Comparison of ENCODE assay signal across 9 cellular contexts in the genomic region with DNA sequence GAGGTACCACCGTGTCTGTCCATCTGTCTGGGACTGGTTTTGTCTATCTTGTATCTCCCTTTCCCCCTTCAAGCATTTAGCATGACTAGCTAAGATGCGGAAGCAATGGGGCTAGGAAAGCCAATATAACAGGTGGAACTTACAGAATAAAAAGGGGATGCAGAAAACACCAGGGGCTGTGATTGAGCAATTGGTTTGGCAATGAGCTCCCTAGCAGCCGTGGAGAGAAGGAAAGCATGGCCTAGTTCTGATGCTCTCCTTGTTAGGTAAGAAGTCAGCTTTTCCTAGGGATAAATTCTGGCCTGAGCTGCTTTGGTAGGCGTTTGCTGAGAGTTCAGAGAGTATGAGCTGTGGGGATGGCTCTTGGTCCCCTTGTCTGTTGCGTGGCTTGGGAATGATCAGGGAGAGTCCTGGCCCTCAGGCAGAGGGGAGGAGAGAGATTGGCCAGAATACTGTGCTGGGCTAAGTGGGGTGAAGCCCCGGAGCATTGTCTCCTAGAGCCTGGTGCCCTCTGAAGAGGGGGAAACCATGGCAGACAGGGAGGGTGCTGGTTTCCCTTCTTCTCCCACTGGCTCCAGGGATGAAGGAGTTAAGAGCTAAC. TPM values are rescaled to one million over a fixed set of nuclear protein-coding genes. Genes with fewer than 3 reads are reported as not detected.
DNase-seq lines count a peak whose midpoint lies in the region; TF ChIP-seq lines count a peak whose summit lies in the region.
"Had no signal": no experiment of that assay in that cellular context is flagged by ENCODE, and none has a peak within 500 bp of the region (broad histone marks: within the 10 kb centered on the region; RNA-seq: fewer than 3 reads in every experiment).

No MANE protein-coding gene starts in this region.

- no peaks in the 10 kb centered on the region for H3K9me3 ChIP-seq in PC-9 (ENCODE audit: insufficient read depth, low read depth)
- no peaks in the 10 kb centered on the region for H3K9me3 ChIP-seq in sigmoid colon

- POLR2A ChIA-PET in PC-9 (lab: Charles Lee; ENCODE audit: unreplicated experiment) = interaction anchor here (0.7 kb wide), 1 partner anchor 30 kb away, joined by 3 read pairs; no protein-coding TSS in a partner anchor

- 56 to 67% methylated on average over 6 of the region's 6 CpGs for WGBS in sigmoid colon, 2 donors

- peak overlapping the region; percentile 56 for H3K4me3 ChIP-seq in GM12864 (ENCODE audit: low read depth, low read length)
- H3K4me3 ChIP-seq in PC-9 = peak overlapping the region; percentile 65; the same call in 1 of the 2 replicates
- peak overlapping the region; percentile 65 for H3K4me3 ChIP-seq in epithelial cell of proximal tubule (ENCODE audit: low read depth, low read length)
- peak overlapping the region; percentile 43 to 75 (median 59) for H3K4me3 ChIP-seq in sigmoid colon

- peak overlapping the region; percentile 92 for H3K4me2 ChIP-seq in PC-9

- CTCF ChIA-PET in PC-9 (lab: Charles Lee) = interaction anchor here (0.6 to 2.3 kb wide), 3 partner anchors 15 to 414 kb away, joined by 5 to 48 read pairs (median 10); no protein-coding TSS in a partner anchor

- H3K27ac ChIP-seq in PC-9 = no peak overlapping the region
- peak overlapping the region; percentile 79 to 85 (median 82) for H3K27ac ChIP-seq in sigmoid colon

- intact Hi-C loops in PC-9 (cut with micrococcal nuclease; ENCODE audit: unreplicated experiment) = no loop called here
- intact Hi-C loops in sigmoid colon (cut with DNase I) = loop anchor here (2.0 to 5.0 kb wide), 2 partner anchors 34 to 114 kb away; no protein-coding TSS in a partner anchor

- H3K4me1 ChIP-seq in PC-9 (replicated peaks; ENCODE audit: insufficient read depth) = peaks cover 23% of the 10 kb centered on the region
- peaks cover 0 to 65% (median 56%) of the 10 kb centered on the region in 4 donors for H3K4me1 ChIP-seq in sigmoid colon

- in situ Hi-C loops in G401 (cut with HindIII; ENCODE audit: low sequenced_read_pairs) = no loop called here

- H3K9me2 ChIP-seq in PC-9 (ENCODE audit: insufficient read depth) = no peaks in the 10 kb centered on the region

- no TSS peak for BruUV-seq in PC-9 (replicated peaks; lab: Mats Ljungman, UMichigan)

- no peak for TF ChIP-seq EP300 in sigmoid colon (IDR thresholded peaks at IDR 0.05)

- H3K36me3 ChIP-seq in PC-9 (ENCODE audit: low read depth) = 0 out of 2 replicates have a peak, but pooled peaks cover 7% of the 10 kb centered on the region
- H3K36me3 ChIP-seq in sigmoid colon = peaks cover 33 to 52% (median 42%) of the 10 kb centered on the region in 4 donors

- H4K20me1 ChIP-seq in PC-9 (ENCODE audit: insufficient read depth) = peaks cover 43% of the 10 kb centered on the region

- H2AFZ ChIP-seq in PC-9 = no peak overlapping the region

- H3K79me2 ChIP-seq in PC-9 (ENCODE audit: low read depth) = peaks cover 53% of the 10 kb centered on the region

- H3F3A ChIP-seq in PC-9 (ENCODE audit: insufficient read depth, low read depth) = peaks cover 13% of the 10 kb centered on the region; the same call in 1 of the 2 replicates

- TF ChIP-seq CTCF in GM12864 (IDR thresholded peaks at IDR 0.05; ENCODE audit: low read depth, low read length, missing control alignments) (no peak), PC-9 (conservative IDR thresholded peaks at IDR 0.05) (no peak), epithelial cell of proximal tubule (conservative IDR thresholded peaks at IDR 0.05; ENCODE audit: low read depth, low read length) (no peak), sigmoid colon (IDR thresholded peaks at IDR 0.05) (no peak)

- TF ChIP-seq POLR2A in sigmoid colon (IDR thresholded peaks at IDR 0.05) = no peak

- H3K27me3 ChIP-seq in PC-9 (ENCODE audit: insufficient read depth, low read depth) (no peaks in the 10 kb centered on the region), sigmoid colon (no peaks in the 10 kb centered on the region)

- no peak for DNase-seq in GM12864 (ENCODE audit: low read depth)
- no peak for DNase-seq in PC-9
- no peak for DNase-seq in epithelial cell of proximal tubule (ENCODE audit: low read depth)
- DNase-seq in sigmoid colon = no peak
- no peak for DNase-seq in G401 (ENCODE audit: low spot score)
- DNase-seq in C1 segment of cervical spinal cord (lab: John Stamatoyannopoulos, UW) = no peak
- DNase-seq in hepatic stellate cell (ENCODE audit: low spot score) = no peak
- DNase-seq in OCI-M1 (lab: John Stamatoyannopoulos, UW) = no peak

RNA-seq across cellular contexts. Expression of gene SETD1B, which starts 7.1 kb away (rescaled TPM):
- total RNA-seq in PC-9 (2021) = 16.4 and 22.6 TPM in 2 replicates
- 4.4 and 5.2 TPM in 2 replicates for total RNA-seq in epithelial cell of proximal tubule
- total RNA-seq in sigmoid colon = 10 to 100 TPM in 2 of 4 donors, 1 to 10 TPM in 2; 7.6 to 16.9 (median 11.4) TPM
- polyA plus RNA-seq in sigmoid colon = 10 to 100 TPM in 1 of 3 donors, 1 to 10 TPM in 2; 2.4 to 16.0 (median 3.0) TPM
- total RNA-seq in G401 (2014; rRNA removed; shearing (Covaris generic)) = 0.62 and 2.8 TPM in 2 replicates

RNA-seq across cellular contexts. Expression of gene RHOF, which starts 17.4 kb away (rescaled TPM):
- 132 and 179 TPM in 2 replicates for total RNA-seq in PC-9 (2021)
- total RNA-seq in epithelial cell of proximal tubule = 180 and 181 TPM in 2 replicates
- 10 to 100 TPM in 1 of 4 donors, 1 to 10 TPM in 3; 7.6 to 15.0 (median 8.1) TPM for total RNA-seq in sigmoid colon
- polyA plus RNA-seq in sigmoid colon = 100 to 1,000 TPM in 1 of 3 donors, 10 to 100 TPM in 2; 35.4 to 132 (median 48.9) TPM
- 35.3 and 46.6 TPM in 2 replicates for total RNA-seq in G401 (2014; rRNA removed; shearing (Covaris generic))

RNA-seq across cellular contexts. Expression of gene HPD, which starts 47.7 kb away (rescaled TPM):
- total RNA-seq in PC-9 (2021) (0.35 and 0.92 TPM in 2 replicates), epithelial cell of proximal tubule (0.12 TPM in 1 of 2 replicates, not detected in the other), sigmoid colon (1 to 10 TPM in 1 of 4 donors, under 1 TPM in 3; 0.27 to 2.8 (median 0.34) TPM)
- 1 to 10 TPM in 1 of 3 donors, under 1 TPM in 1, not detected in 1; 0.86 to 2.4 TPM for polyA plus RNA-seq in sigmoid colon
- total RNA-seq in G401 (2014; rRNA removed; shearing (Covaris generic)) = 16.2 and 20.0 TPM in 2 replicates
- total RNA-seq: T-helper 2 cell treated with Interferon-gamma antibody and Interleukin-4, amounts not matched to agents 100 ng/mL and 5 ng/mL, for 36 hours had no signal
